In genomic region chr18:31424383-31424988, GRCh38 we compare ENCODE assay signal across 8 cellular contexts.
DNase-seq lines count a peak whose midpoint lies in the region; ATAC-seq and TF ChIP-seq lines count a peak whose summit lies in the region.

No MANE protein-coding gene starts in this region.

- DNase-seq in COLO829 (ENCODE audit: low spot score) (peak; percentile 24), iris pigment epithelial cell (ENCODE audit: low read depth) (peak; percentile 21), HPDE6-E6E7 (ENCODE audit: extremely low spot score) (no peak)
- DNase-seq in activated CD4-positive, CD25-positive, alpha-beta regulatory T cell (lab: John Stamatoyannopoulos, UW), result no peak
- no peak for DNase-seq in activated CD4-positive, alpha-beta T cell treated with anti-CD3 and anti-CD28 coated beads for 1 hour

- ATAC-seq in GM18870 (IDR thresholded peaks at IDR 0.05; ENCODE audit: unreplicated experiment), result peak; percentile 87
- ATAC-seq in HG03439 (IDR thresholded peaks at IDR 0.05; ENCODE audit: unreplicated experiment), result peak; percentile 79
- peak; percentile 68; the same call in 2 of the 3 replicates for ATAC-seq in SK-N-SH treated with all-trans-retinoic acid at 6 μM for 48 hours

TF ChIP-seq in SK-N-SH treated with all-trans-retinoic acid at 6 μM for 48 hours, 23 proteins besides CTCF, POLR2A, EP300 and RAD21:
- TF ChIP-seq ZNF8 (CRISPR knock-in tag; IDR thresholded peaks at IDR 0.05) (no peak), CSDC2 (CRISPR knock-in tag; IDR thresholded peaks at IDR 0.05) (no peak), ESRRG (CRISPR knock-in tag; IDR thresholded peaks at IDR 0.05) (no peak), PPARA (CRISPR knock-in tag; IDR thresholded peaks at IDR 0.05; ENCODE audit: borderline replicate concordance) (no peak), CSRNP3 (CRISPR knock-in tag; IDR thresholded peaks at IDR 0.05) (no peak), RARB (CRISPR knock-in tag; IDR thresholded peaks at IDR 0.05) (no peak), GLIS3 (CRISPR knock-in tag; IDR thresholded peaks at IDR 0.05) (no peak), POU6F1 (CRISPR knock-in tag; IDR thresholded peaks at IDR 0.05; ENCODE audit: borderline replicate concordance, low read depth) (no peak), OSR1 (CRISPR knock-in tag; IDR thresholded peaks at IDR 0.05) (no peak), CREB5 (CRISPR knock-in tag; IDR thresholded peaks at IDR 0.05; ENCODE audit: low read depth) (no peak), TSHZ2 (CRISPR knock-in tag; IDR thresholded peaks at IDR 0.05) (no peak), ZNF70 (CRISPR knock-in tag; IDR thresholded peaks at IDR 0.05) (no peak), ZNF565 (CRISPR knock-in tag; conservative IDR thresholded peaks at IDR 0.05; ENCODE audit: low read depth) (no peak), BACH2 (CRISPR knock-in tag; IDR thresholded peaks at IDR 0.05; ENCODE audit: borderline replicate concordance) (no peak), ARNTL (CRISPR knock-in tag; IDR thresholded peaks at IDR 0.05; ENCODE audit: borderline replicate concordance, low read depth) (no peak), ISL1 (CRISPR knock-in tag; IDR thresholded peaks at IDR 0.05) (no peak), SNAI2 (CRISPR knock-in tag; IDR thresholded peaks at IDR 0.05) (no peak), ZFP30 (CRISPR knock-in tag; IDR thresholded peaks at IDR 0.05) (no peak), ZFP3 (CRISPR knock-in tag; IDR thresholded peaks at IDR 0.05) (no peak)

Comparison
In these comparisons a context has a peak if more than half of its experiments do, and no peak if none do; other contexts are left out.
1. DNase-seq: peak in COLO829 (single experiment) and iris pigment epithelial cell (single experiment); none in activated CD4-positive, CD25-positive, alpha-beta regulatory T cell (0 of 4), activated CD4-positive, alpha-beta T cell treated with anti-CD3 and anti-CD28 coated beads for 1 hour (single experiment) and HPDE6-E6E7 (single experiment).
2. Peak in every context shown above with its lines, with median percentiles within 50 percentile points of each other: ATAC-seq.